1 cellular context compared by ENCODE assay signal in the genomic region with DNA sequence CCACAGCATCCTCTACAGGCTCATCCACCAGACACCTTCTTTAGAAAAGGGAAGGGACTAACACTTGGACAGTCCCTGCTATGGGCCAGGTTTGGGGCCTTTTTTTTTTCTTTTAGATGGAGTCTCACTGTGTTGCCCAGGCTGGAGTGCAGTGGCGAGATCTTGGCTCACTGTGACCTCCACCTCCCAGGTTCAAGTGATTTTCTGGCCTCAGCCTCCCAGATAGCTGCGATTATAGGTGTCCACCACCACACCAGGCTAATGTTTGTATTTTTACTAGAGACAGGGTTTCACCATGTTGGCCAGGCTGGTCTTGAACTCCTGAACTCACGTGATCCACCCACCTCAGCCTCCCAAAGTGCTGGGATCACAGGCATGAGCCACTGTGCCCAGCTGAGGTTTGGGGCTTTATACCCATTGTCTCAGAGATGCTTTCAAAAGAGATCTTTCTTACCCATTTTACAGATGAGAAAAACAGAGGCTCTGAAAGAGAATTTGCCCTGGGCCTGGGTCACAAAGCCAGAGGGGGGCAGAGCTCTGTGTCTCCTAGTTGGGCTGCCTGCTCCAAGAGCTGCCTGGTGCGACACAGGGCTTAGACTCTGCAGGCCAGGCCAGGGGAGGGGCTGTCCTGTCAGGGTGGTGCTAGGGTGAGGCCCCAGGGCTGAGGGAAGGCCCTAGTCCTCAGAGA.
TF ChIP-seq lines count a peak whose summit lies in the region.

No MANE protein-coding gene starts in this region.

TF ChIP-seq in K562, 482 proteins besides CTCF, POLR2A, EP300 and RAD21:
- TF ChIP-seq RFX7 (CRISPR knock-in tag; IDR thresholded peaks at IDR 0.05) (no peak), GABPB1 (CRISPR knock-in tag; IDR thresholded peaks at IDR 0.05) (no peak), SMARCA5 (IDR thresholded peaks at IDR 0.05) (0 out of 2 replicates have a peak, but pooled peaks have one; percentile 44), SUPT5H (IDR thresholded peaks at IDR 0.05) (no peak), LARP7 (IDR thresholded peaks at IDR 0.05) (no peak), HDAC2 (IDR thresholded peaks at IDR 0.05) (0 out of 2 replicates have a peak, but pooled peaks have one; percentile 17), MAX (CRISPR knock-in tag; IDR thresholded peaks at IDR 0.05) (0 out of 2 replicates have a peak, but pooled peaks have one; percentile 31), KDM1A (IDR thresholded peaks at IDR 0.05) (peak; percentile 59 to 77; a peak in 3 of 4 replicates), HOXB6 (CRISPR knock-in tag; IDR thresholded peaks at IDR 0.05; ENCODE audit: borderline replicate concordance) (no peak), ZNF165 (CRISPR knock-in tag; IDR thresholded peaks at IDR 0.05; ENCODE audit: borderline replicate concordance) (no peak), FOXA3 (CRISPR knock-in tag; conservative IDR thresholded peaks at IDR 0.05 in 1 of 2, IDR thresholded peaks at IDR 0.05 in 1 of 2) (peak in 1 of 2 experiments; percentile 49; a peak in 1 of 4 replicates), HNRNPL (IDR thresholded peaks at IDR 0.05; ENCODE audit: low read depth, low read length) (no peak), CBX1 (IDR thresholded peaks at IDR 0.05; ENCODE audit: low read depth) (peak; percentile 43; the same call in 1 of the 2 replicates), RBM25 (IDR thresholded peaks at IDR 0.05; ENCODE audit: low read depth, low read length, severe bottlenecking) (peak; percentile 17), ADNP (tag; IDR thresholded peaks at IDR 0.05) (peak; percentile 55), GTF2E2 (tag; IDR thresholded peaks at IDR 0.05) (no peak), BCOR (IDR thresholded peaks at IDR 0.05) (peak; percentile 90), BRD4 (IDR thresholded peaks at IDR 0.05) (no peak), NBN (IDR thresholded peaks at IDR 0.05; ENCODE audit: low read depth) (no peak), PURB (CRISPR knock-in tag; IDR thresholded peaks at IDR 0.05; ENCODE audit: low read depth) (no peak), TCF3 (CRISPR knock-in tag; IDR thresholded peaks at IDR 0.05) (no peak), ZNF511 (CRISPR knock-in tag; IDR thresholded peaks at IDR 0.05) (0 out of 2 replicates have a peak, but pooled peaks have one; percentile 37), ZNF143 (CRISPR knock-in tag; IDR thresholded peaks at IDR 0.05) (0 out of 2 replicates have a peak, but pooled peaks have one; percentile 19)
- TF ChIP-seq, protein P1, sequence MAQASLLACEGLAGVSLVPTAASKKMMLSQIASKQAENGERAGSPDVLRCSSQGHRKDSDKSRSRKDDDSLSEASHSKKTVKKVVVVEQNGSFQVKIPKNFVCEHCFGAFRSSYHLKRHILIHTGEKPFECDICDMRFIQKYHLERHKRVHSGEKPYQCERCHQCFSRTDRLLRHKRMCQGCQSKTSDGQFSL (CRISPR knock-in tag; IDR thresholded peaks at IDR 0.05) = no peak
- TF ChIP-seq, protein P1 (tag; IDR thresholded peaks at IDR 0.05) = no peak
TF ChIP-seq in K562: peak in this region for 11.
